ENCODE assay signal across 8 cellular contexts in genomic region chr14:75452900-75453816, GRCh38. TPM values are rescaled to one million over a fixed set of nuclear protein-coding genes. Genes with fewer than 3 reads are reported as not detected.
DNase-seq lines count a peak whose midpoint lies in the region; ATAC-seq and TF ChIP-seq lines count a peak whose summit lies in the region.

No MANE protein-coding gene starts in this region.

- H3K79me2 ChIP-seq in hepatocyte = peaks cover 76% of the 10 kb centered on the region

- no peaks in the 10 kb centered on the region for H3K27me3 ChIP-seq in hepatocyte

- H3K36me3 ChIP-seq in hepatocyte (replicated peaks; ENCODE audit: insufficient read depth, low read depth) = no peaks in the 10 kb centered on the region

- H4K20me1 ChIP-seq in hepatocyte (ENCODE audit: insufficient read depth, poor library complexity, severe bottlenecking) = peaks cover 21% of the 10 kb centered on the region

- H3K27ac ChIP-seq in angular gyrus (ENCODE audit: low read depth, low read length) = peak overlapping the region; percentile 14
- peak overlapping the region; percentile 83 for H3K27ac ChIP-seq in hepatocyte

- 24% methylated on average over 14 of the region's 14 CpGs for WGBS in hepatocyte (ENCODE audit: low lambda C conversion rate, missing lambda C conversion rate)

- peak overlapping the region; percentile 57 for H3K4me2 ChIP-seq in hepatocyte

- TF ChIP-seq CTCF in hepatocyte (IDR thresholded peaks at IDR 0.05; ENCODE audit: poor library complexity) = no peak

- intact Hi-C loops in sciatic nerve (cut with DNase I) = no loop called here

- no peaks in the 10 kb centered on the region for H3K9me3 ChIP-seq in hepatocyte (ENCODE audit: low read depth)

- no peaks in the 10 kb centered on the region for H3K9me2 ChIP-seq in hepatocyte (replicated peaks; ENCODE audit: insufficient read depth)

- no peak overlapping the region for H2AFZ ChIP-seq in hepatocyte

- no peak overlapping the region for H3K4me3 ChIP-seq in hepatocyte

- peaks cover 73% of the 10 kb centered on the region for H3K4me1 ChIP-seq in hepatocyte (ENCODE audit: insufficient read depth)

- ATAC-seq in GM19468 (IDR thresholded peaks at IDR 0.05; ENCODE audit: extremely low read depth, unreplicated experiment) (peak; percentile 20), sciatic nerve (peak; percentile 73), GM19467 (IDR thresholded peaks at IDR 0.05; ENCODE audit: unreplicated experiment) (no peak)

- DNase-seq in hepatocyte (ENCODE audit: low spot score) (peak; percentile 83), sciatic nerve (ENCODE audit: low spot score) (no peak), inferior parietal cortex (ENCODE audit: extremely low spot score) (no peak), NCI-H2227 treated with DMSO at 0.1 percent for 48 hours (lab: John Stamatoyannopoulos, UW) (no peak)
- no peak for DNase-seq in stimulated activated CD4-positive, alpha-beta T cell treated with anti-CD3 and anti-CD28 coated beads, Interleukin-4, amount 100 ng/mL, for 1 hour

RNA-seq across cellular contexts. Expression of gene JDP2, which starts 25.3 kb away (rescaled TPM):
- total RNA-seq in hepatocyte (68.9 and 89.0 TPM in 2 replicates), sciatic nerve (59.7 TPM)
- 79.9 and 85.4 TPM in 2 replicates for polyA plus RNA-seq in hepatocyte
